In the genomic region with DNA sequence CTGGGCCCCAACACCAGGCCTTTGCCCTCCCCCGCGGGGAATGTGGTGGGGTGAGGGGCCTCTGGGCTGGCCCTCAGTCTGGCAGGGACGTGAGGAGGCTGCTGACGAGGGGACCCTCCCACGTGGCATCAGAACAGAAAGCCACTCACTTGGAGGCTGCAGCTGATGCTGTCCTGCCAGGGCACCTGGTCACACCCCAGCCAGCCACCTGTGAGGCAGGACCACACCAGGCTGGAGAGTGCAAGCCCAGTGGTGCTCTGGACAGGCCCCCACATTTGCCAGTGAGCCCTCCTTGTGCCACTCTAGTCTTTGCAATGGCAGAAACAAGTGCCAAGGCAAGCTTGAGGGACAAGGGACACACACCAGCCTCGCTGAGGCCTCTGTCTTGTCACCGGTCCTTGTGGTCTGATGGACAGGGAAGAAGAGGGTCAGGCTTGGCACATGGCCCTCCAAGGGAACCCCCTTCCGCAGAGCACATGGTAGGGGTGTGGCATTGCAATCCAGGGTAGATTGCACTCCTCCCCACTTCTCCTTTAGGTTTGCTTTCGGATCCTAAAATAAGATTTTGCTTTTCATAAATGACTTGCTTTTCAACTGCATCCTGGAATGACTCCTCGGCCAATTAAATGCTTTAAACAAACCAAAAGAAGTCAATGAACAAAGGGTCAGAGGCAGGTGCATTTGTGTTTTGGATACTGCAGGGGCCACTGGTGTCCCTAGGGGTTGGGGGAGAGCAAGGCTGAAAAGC, we compare ENCODE assay signal across 9 cellular contexts. TPM values are rescaled to one million over a fixed set of nuclear protein-coding genes. Genes with fewer than 3 reads are reported as not detected.
DNase-seq lines count a peak whose midpoint lies in the region; ATAC-seq and TF ChIP-seq lines count a peak whose summit lies in the region.
"Had no signal": no experiment of that assay in that cellular context is flagged by ENCODE, and none has a peak within 500 bp of the region (broad histone marks: within the 10 kb centered on the region; RNA-seq: fewer than 3 reads in every experiment).

No MANE protein-coding gene starts in this region.

- peak overlapping the region; percentile 42 for H3K4me3 Mint-ChIP-seq in dendritic cell treated with granulocyte-macrophage colony-stimulating factor and Interleukin-4, amounts not matched to agents 40 ng/mL and 50 ng/mL, for 4 days
- H3K4me3 Mint-ChIP-seq in glutamatergic neuron (ENCODE audit: unreplicated experiment) = no peak overlapping the region
- H3K4me3 Mint-ChIP-seq: nephron had no signal

- in situ Hi-C loops in G401 (cut with HindIII; ENCODE audit: low sequenced_read_pairs) = no loop called here

- intact Hi-C loops in dendritic cell treated with granulocyte-macrophage colony-stimulating factor and Interleukin-4, amounts not matched to agents 40 ng/mL and 50 ng/mL, for 4 days (cut with micrococcal nuclease) = loop anchor here (5.0 kb wide), 3 partner anchors 33 to 53 kb away; a partner anchor contains a TSS

- peak; percentile 44 for ATAC-seq in GM19455 (IDR thresholded peaks at IDR 0.05; ENCODE audit: unreplicated experiment)
- peak; percentile 68 for ATAC-seq in HG03432 (IDR thresholded peaks at IDR 0.05; ENCODE audit: unreplicated experiment)

- no peaks in the 10 kb centered on the region for H3K36me3 Mint-ChIP-seq in dendritic cell treated with granulocyte-macrophage colony-stimulating factor and Interleukin-4, amounts not matched to agents 40 ng/mL and 50 ng/mL, for 4 days (ENCODE audit: low read depth)
- H3K36me3 Mint-ChIP-seq in glutamatergic neuron (ENCODE audit: unreplicated experiment) = peaks cover 6% of the 10 kb centered on the region

- no peaks in the 10 kb centered on the region for H3K9me3 Mint-ChIP-seq in dendritic cell treated with granulocyte-macrophage colony-stimulating factor and Interleukin-4, amounts not matched to agents 40 ng/mL and 50 ng/mL, for 4 days
- peaks cover 8% of the 10 kb centered on the region for H3K9me3 Mint-ChIP-seq in glutamatergic neuron (ENCODE audit: unreplicated experiment)
- H3K9me3 Mint-ChIP-seq: nephron had no signal

- DNase-seq in G401 (ENCODE audit: low spot score) = no peak
- no peak for DNase-seq in NCI-H526 (lab: John Stamatoyannopoulos, UW)
- DNase-seq in effector CD8-positive, alpha-beta T cell (lab: John Stamatoyannopoulos, UW) = no peak
- DNase-seq in glutamatergic neuron = no peak

- peak overlapping the region; percentile 62 for H3K27ac Mint-ChIP-seq in dendritic cell treated with granulocyte-macrophage colony-stimulating factor and Interleukin-4, amounts not matched to agents 40 ng/mL and 50 ng/mL, for 4 days
- H3K27ac Mint-ChIP-seq in glutamatergic neuron (ENCODE audit: unreplicated experiment) = no peak overlapping the region
- H3K27ac Mint-ChIP-seq: nephron had no signal

- peaks cover 82% of the 10 kb centered on the region for H3K4me1 Mint-ChIP-seq in dendritic cell treated with granulocyte-macrophage colony-stimulating factor and Interleukin-4, amounts not matched to agents 40 ng/mL and 50 ng/mL, for 4 days (ENCODE audit: low read depth)
- peaks cover 43% of the 10 kb centered on the region for H3K4me1 Mint-ChIP-seq in glutamatergic neuron (ENCODE audit: low read depth, unreplicated experiment)

- H3K27me3 Mint-ChIP-seq in dendritic cell treated with granulocyte-macrophage colony-stimulating factor and Interleukin-4, amounts not matched to agents 40 ng/mL and 50 ng/mL, for 4 days = peaks cover 14% of the 10 kb centered on the region
- peaks cover 8% of the 10 kb centered on the region for H3K27me3 Mint-ChIP-seq in glutamatergic neuron (ENCODE audit: unreplicated experiment)

- TF ChIP-seq CTCF in GM12872 (IDR thresholded peaks at IDR 0.05; ENCODE audit: insufficient read depth, low read depth, low read length) (peak; percentile 29; the same call in 1 of the 3 replicates), glutamatergic neuron (IDR thresholded peaks at IDR 0.05; ENCODE audit: partially characterized antibody, unreplicated experiment) (no peak)

RNA-seq across cellular contexts. Expression of a gene that starts 53.7 kb away (rescaled TPM):
- total RNA-seq in G401 (2014; rRNA removed; shearing (Covaris generic)) = 14.0 and 16.9 TPM in 2 replicates
- 68.0 TPM for total RNA-seq in glutamatergic neuron (ENCODE audit: unreplicated experiment)
